7 cellular contexts compared by ENCODE assay signal in genomic region chr15:40787991-40788390, GRCh38. TPM values are rescaled to one million over a fixed set of nuclear protein-coding genes. Genes with fewer than 3 reads are reported as not detected.
DNase-seq lines count a peak whose midpoint lies in the region; ATAC-seq and TF ChIP-seq lines count a peak whose summit lies in the region.

No MANE protein-coding gene starts in this region.

- CTCF ChIA-PET in OCI-LY7 (lab: Charles Lee; ENCODE audit: unreplicated experiment), result no interaction called here

- H3K27me3 ChIP-seq in GM23338 (ENCODE audit: insufficient read depth) (no peaks in the 10 kb centered on the region), gastrocnemius medialis (no peaks in the 10 kb centered on the region), brain microvascular endothelial cell (replicated peaks) (no peaks in the 10 kb centered on the region)

- no TSS peak for BruUV-seq in OCI-LY7 (replicated peaks; lab: Mats Ljungman, UMichigan)

- DNase-seq in GM23338 (ENCODE audit: low spot score), result peak; percentile 37
- no peak for DNase-seq in OCI-LY7 (ENCODE audit: low spot score)
- DNase-seq in epithelial cell of prostate (ENCODE audit: low read depth, low spot score), result no peak
- DNase-seq in gastrocnemius medialis, result no peak
- no peak for DNase-seq in brain microvascular endothelial cell

- H3K4me3 ChIP-seq in GM23338 (peak overlapping the region; percentile 41; the same call in 1 of the 2 replicates), OCI-LY7 (ENCODE audit: low read depth, low read length, poor library complexity, severe bottlenecking) (no peak overlapping the region), gastrocnemius medialis (no peak overlapping the region), brain microvascular endothelial cell (ENCODE audit: low read depth, low read length) (no peak overlapping the region)

- TF ChIP-seq CTCF in GM23338 (conservative IDR thresholded peaks at IDR 0.05; ENCODE audit: low read depth in 2 of 2) (no peak), OCI-LY7 (conservative IDR thresholded peaks at IDR 0.05; ENCODE audit: low read length) (no peak), gastrocnemius medialis (IDR thresholded peaks at IDR 0.05 in 4 of 5, conservative IDR thresholded peaks at IDR 0.05 in 1 of 5) (no peak), brain microvascular endothelial cell (IDR thresholded peaks at IDR 0.05; ENCODE audit: low read depth, low read length, missing control alignments) (no peak)

- ATAC-seq in GM23338 (peak; percentile 13), gastrocnemius medialis (no peak), GM21367 (IDR thresholded peaks at IDR 0.05; ENCODE audit: unreplicated experiment) (no peak), GM21723 (IDR thresholded peaks at IDR 0.05; ENCODE audit: unreplicated experiment) (no peak)

- peaks cover 7% of the 10 kb centered on the region; the same call in 2 of the 3 replicates for H3K36me3 Mint-ChIP-seq in GM23338 (ENCODE audit: low read depth)

- H3K4me1 ChIP-seq in GM23338 (ENCODE audit: insufficient read depth) (peaks cover 52% of the 10 kb centered on the region), OCI-LY7 (ENCODE audit: insufficient read depth, low read length, poor library complexity, severe bottlenecking) (peaks cover 21% of the 10 kb centered on the region), gastrocnemius medialis (peaks cover 10 to 18% of the 10 kb centered on the region in 2 donors)

- no peak for TF ChIP-seq POLR2A in gastrocnemius medialis (IDR thresholded peaks at IDR 0.05)

- H3F3A ChIP-seq in GM23338 (replicated peaks; ENCODE audit: low read depth), result peaks cover 9% of the 10 kb centered on the region; the same call in 1 of the 2 replicates

- in situ Hi-C loops in gastrocnemius medialis (cut with MboI; ENCODE audit: low sequenced_read_pairs in 4 of 4), result loop anchor here in 1 of 4 donors (25.0 kb wide), 1 partner anchor 101 kb away; the partner anchor contains the start of gene RAD51
- in situ Hi-C loops in brain microvascular endothelial cell (cut with HindIII; ENCODE audit: low pct_ligation_motif_present, low sequenced_read_pairs), result no loop called here

- H3K4me2 ChIP-seq in GM23338, result peak overlapping the region; percentile 72
- H3K4me2 ChIP-seq in OCI-LY7 (ENCODE audit: low read length), result 0 out of 2 replicates have a peak overlapping the region, but pooled peaks have one; percentile 34

- H3K27ac Mint-ChIP-seq in GM23338, result peak overlapping the region; percentile 86

- H3K27me3 Mint-ChIP-seq in GM23338 (ENCODE audit: insufficient read depth, low read depth, poor library complexity), result peaks cover 13% of the 10 kb centered on the region

- H4K20me1 ChIP-seq in GM23338 (replicated peaks; ENCODE audit: insufficient read depth) (0 out of 2 replicates have a peak, but pooled peaks cover 3% of the 10 kb centered on the region), OCI-LY7 (ENCODE audit: insufficient read depth, low read length) (no peaks in the 10 kb centered on the region; the same call in 1 of the 2 replicates)

- intact Hi-C loops in OCI-LY7 (cut with micrococcal nuclease; ENCODE audit: unreplicated experiment), result loop anchor here (10.0 kb wide), 1 partner anchor 273 kb away; no protein-coding TSS in a partner anchor
- intact Hi-C loops in gastrocnemius medialis (cut with DNase I; ENCODE audit: low total_unique reads), result no loop called here

- H3K4me1 Mint-ChIP-seq in GM23338, result peaks cover 59% of the 10 kb centered on the region

- H3K27ac ChIP-seq in GM23338 (ENCODE audit: low read depth), result peak overlapping the region; percentile 16; the same call in 1 of the 2 replicates
- no peak overlapping the region for H3K27ac ChIP-seq in OCI-LY7 (ENCODE audit: low read depth, low read length, poor library complexity, severe bottlenecking)
- H3K27ac ChIP-seq in epithelial cell of prostate, result peak overlapping the region; percentile 96
- peak overlapping the region in 3 of 4 donors; percentile 4 to 81 (median 31) for H3K27ac ChIP-seq in gastrocnemius medialis
- H3K27ac ChIP-seq in brain microvascular endothelial cell, result no peak overlapping the region

- no peaks in the 10 kb centered on the region for H3K9me3 ChIP-seq in OCI-LY7 (ENCODE audit: low read length)
- no peaks in the 10 kb centered on the region for H3K9me3 ChIP-seq in gastrocnemius medialis

- H3K36me3 ChIP-seq in GM23338 (ENCODE audit: insufficient read depth) (no peaks in the 10 kb centered on the region), OCI-LY7 (ENCODE audit: insufficient read depth, low read length) (no peaks in the 10 kb centered on the region), gastrocnemius medialis (no peaks in the 10 kb centered on the region), brain microvascular endothelial cell (replicated peaks) (no peaks in the 10 kb centered on the region)

- H3K4me3 Mint-ChIP-seq in GM23338, result peak overlapping the region; percentile 60

- H3K9me3 Mint-ChIP-seq in GM23338, result no peaks in the 10 kb centered on the region

- H2AFZ ChIP-seq in GM23338 (no peak overlapping the region), OCI-LY7 (ENCODE audit: low read length) (no peak overlapping the region)

- H3K79me2 ChIP-seq in GM23338 (replicated peaks; ENCODE audit: insufficient read depth), result peaks cover 33% of the 10 kb centered on the region
- no peaks in the 10 kb centered on the region for H3K79me2 ChIP-seq in OCI-LY7 (ENCODE audit: insufficient read depth, low read depth, low read length)

- H3K9me2 ChIP-seq in GM23338 (ENCODE audit: insufficient read depth) (no peaks in the 10 kb centered on the region), OCI-LY7 (ENCODE audit: insufficient read depth, low read length) (no peaks in the 10 kb centered on the region)

- POLR2A ChIA-PET in OCI-LY7 (lab: Charles Lee), result interaction anchor here (1.3 to 2.5 kb wide), 3 partner anchors 14 to 41 kb away, joined by 4 to 7 read pairs (median 6); partner anchors contain the start of gene C15orf62

TF ChIP-seq in GM23338, 12 proteins besides CTCF, POLR2A, EP300 and RAD21 (continues in another document):
- no peak for TF ChIP-seq NANOG (IDR thresholded peaks at IDR 0.05; ENCODE audit: borderline replicate concordance)

RNA-seq across cellular contexts. Expression of gene C15orf62, which starts 18.2 kb away (rescaled TPM):
- total RNA-seq in GM23338 (2014; rRNA removed; shearing (Covaris generic)), result 0.08 and 0.80 TPM in 2 replicates
- 0.16 and 0.68 TPM in 2 replicates for polyA plus RNA-seq in GM23338 (2016; fragmentation: Nextera tagmentation; extraction: Ambion mirVana)
- 4.0 and 4.7 TPM in 2 replicates for total RNA-seq in OCI-LY7 (2014; rRNA removed; shearing (Covaris generic))
- total RNA-seq in OCI-LY7 (2022) (2.4 and 2.7 TPM in 2 replicates), gastrocnemius medialis (under 1 TPM in 2 of 4 donors, not detected in 2; 0.09 to 0.49 TPM)

RNA-seq across cellular contexts. Expression of gene ZFYVE19, which starts 18.9 kb away (rescaled TPM):
- total RNA-seq in GM23338 (2014; rRNA removed; shearing (Covaris generic)), result 22.7 and 23.5 TPM in 2 replicates
- 8.5 and 9.8 TPM in 2 replicates for polyA plus RNA-seq in GM23338 (2016; fragmentation: Nextera tagmentation; extraction: Ambion mirVana)
- total RNA-seq in OCI-LY7 (2014; rRNA removed; shearing (Covaris generic)), result 24.3 and 29.3 TPM in 2 replicates
- 18.8 and 22.8 TPM in 2 replicates for total RNA-seq in OCI-LY7 (2022)
- 10 to 100 TPM; 11.4 to 18.9 (median 14.7) TPM for total RNA-seq in gastrocnemius medialis

RNA-seq across cellular contexts. Expression of gene DNAJC17, which starts 19.3 kb away (rescaled TPM):
- total RNA-seq in GM23338 (2014; rRNA removed; shearing (Covaris generic)), result 23.0 and 35.0 TPM in 2 replicates
- polyA plus RNA-seq in GM23338 (2016; fragmentation: Nextera tagmentation; extraction: Ambion mirVana), result 77.6 and 81.6 TPM in 2 replicates
- total RNA-seq in OCI-LY7 (2014; rRNA removed; shearing (Covaris generic)), result 24.2 and 39.2 TPM in 2 replicates
- total RNA-seq in OCI-LY7 (2022) (38.8 and 39.9 TPM in 2 replicates), gastrocnemius medialis (10 to 100 TPM in 2 of 4 donors, 1 to 10 TPM in 2; 5.3 to 25.0 (median 11.4) TPM)

RNA-seq across cellular contexts. Expression of gene GCHFR, which starts 24.1 kb away (rescaled TPM):
- total RNA-seq in GM23338 (2014; rRNA removed; shearing (Covaris generic)), result 44.2 and 45.4 TPM in 2 replicates
- 38.9 and 40.2 TPM in 2 replicates for polyA plus RNA-seq in GM23338 (2016; fragmentation: Nextera tagmentation; extraction: Ambion mirVana)
- total RNA-seq in OCI-LY7 (2014; rRNA removed; shearing (Covaris generic)), result 97.4 and 113 TPM in 2 replicates
- total RNA-seq in OCI-LY7 (2022) (66.0 and 75.7 TPM in 2 replicates), gastrocnemius medialis (10 to 100 TPM in 3 of 4 donors, under 1 TPM in 1; 0.49 to 16.9 (median 14.4) TPM)

RNA-seq across cellular contexts. Expression of gene RMDN3, which starts 32.9 kb away (rescaled TPM):
- 16.4 and 17.0 TPM in 2 replicates for total RNA-seq in GM23338 (2014; rRNA removed; shearing (Covaris generic))
- 13.0 and 15.6 TPM in 2 replicates for polyA plus RNA-seq in GM23338 (2016; fragmentation: Nextera tagmentation; extraction: Ambion mirVana)
- 10.7 and 14.9 TPM in 2 replicates for total RNA-seq in OCI-LY7 (2014; rRNA removed; shearing (Covaris generic))
- 21.5 and 23.7 TPM in 2 replicates for total RNA-seq in OCI-LY7 (2022)
- 10 to 100 TPM; 12.7 to 55.3 (median 19.6) TPM for total RNA-seq in gastrocnemius medialis

Comparison
In these comparisons a context has a peak if more than half of its experiments do, and no peak if none do; other contexts are left out.
1. H3K27ac ChIP-seq: peak in GM23338 (single experiment), epithelial cell of prostate (single experiment) and gastrocnemius medialis (3 of 4); none in OCI-LY7 (single experiment) and brain microvascular endothelial cell (single experiment).